In genomic region chr19:45499196-45500180, GRCh38 we compare ENCODE assay signal across 6 cellular contexts. TPM values are rescaled to one million over a fixed set of nuclear protein-coding genes. Genes with fewer than 3 reads are reported as not detected.
A peak's percentile ranks its signal among the peaks of the same experiment; 100 is the strongest.
DNase-seq lines count a peak whose midpoint lies in the region; ATAC-seq and TF ChIP-seq lines count a peak whose summit lies in the region.

No MANE protein-coding gene starts in this region.

- H3K36me3 ChIP-seq in BE2C: peaks cover 7% of the 10 kb centered on the region

- no peaks in the 10 kb centered on the region; the same call in 1 of the 2 replicates for H3K9me3 ChIP-seq in BE2C

- no peaks in the 10 kb centered on the region for H3K9me3 Mint-ChIP-seq in activated naive CD8-positive, alpha-beta T cell treated with anti-CD3 and anti-CD28 coated beads, Interleukin-2, amount 50 U/mL, for 24 hours
- no peaks in the 10 kb centered on the region for H3K9me3 Mint-ChIP-seq in natural killer cell

- DNase-seq in BE2C: peak; percentile 84
- peak; percentile 49 for DNase-seq in NCI-H1436 treated with DMSO at 0.1 percent for 48 hours (lab: John Stamatoyannopoulos, UW)
- peak; percentile 76 for DNase-seq in activated naive CD8-positive, alpha-beta T cell treated with anti-CD3 and anti-CD28 coated beads, Interleukin-2, amount 50 U/mL, for 24 hours
- no peak for DNase-seq in natural killer cell

- no peaks in the 10 kb centered on the region for H3K36me3 Mint-ChIP-seq in activated naive CD8-positive, alpha-beta T cell treated with anti-CD3 and anti-CD28 coated beads, Interleukin-2, amount 50 U/mL, for 24 hours (ENCODE audit: low read depth)
- H3K36me3 Mint-ChIP-seq in natural killer cell: no peaks in the 10 kb centered on the region

- peak overlapping the region; percentile 50 for H3K4me3 Mint-ChIP-seq in activated naive CD8-positive, alpha-beta T cell treated with anti-CD3 and anti-CD28 coated beads, Interleukin-2, amount 50 U/mL, for 24 hours
- H3K4me3 Mint-ChIP-seq in natural killer cell: peak overlapping the region; percentile 75

- peaks cover 39% of the 10 kb centered on the region for H3K4me1 Mint-ChIP-seq in activated naive CD8-positive, alpha-beta T cell treated with anti-CD3 and anti-CD28 coated beads, Interleukin-2, amount 50 U/mL, for 24 hours
- H3K4me1 Mint-ChIP-seq in natural killer cell: peaks cover 29 to 46% of the 10 kb centered on the region in 2 donors

- peaks cover 6% of the 10 kb centered on the region for H3K4me1 ChIP-seq in BE2C

- no peaks in the 10 kb centered on the region for H3K27me3 ChIP-seq in BE2C

- H3K27ac Mint-ChIP-seq in activated naive CD8-positive, alpha-beta T cell treated with anti-CD3 and anti-CD28 coated beads, Interleukin-2, amount 50 U/mL, for 24 hours: no peak overlapping the region
- peak overlapping the region in 1 of 2 donors; percentile 72 for H3K27ac Mint-ChIP-seq in natural killer cell

- intact Hi-C loops in natural killer cell (cut with micrococcal nuclease): loop anchor here (5.0 kb wide), 1 partner anchor 322 kb away; the partner anchor contains the start of genes BLOC1S3 and TRAPPC6A

- TF ChIP-seq CTCF in BE2C (IDR thresholded peaks at IDR 0.05; ENCODE audit: low read depth, low read length): no peak
- no peak for TF ChIP-seq CTCF in natural killer cell (IDR thresholded peaks at IDR 0.05)

- H3K4me3 ChIP-seq in BE2C (ENCODE audit: low read depth, low read length): no peak overlapping the region

- peak; percentile 45 for ATAC-seq in activated naive CD8-positive, alpha-beta T cell treated with anti-CD3 and anti-CD28 coated beads, Interleukin-2, amount 50 U/mL, for 24 hours
- ATAC-seq in natural killer cell: peak; percentile 25 to 41 (median 27)
- no peak for ATAC-seq in GM18498 (IDR thresholded peaks at IDR 0.05; ENCODE audit: unreplicated experiment)
- ATAC-seq in GM21619 (IDR thresholded peaks at IDR 0.05; ENCODE audit: unreplicated experiment): no peak

- peaks cover 24% of the 10 kb centered on the region for H3K27me3 Mint-ChIP-seq in activated naive CD8-positive, alpha-beta T cell treated with anti-CD3 and anti-CD28 coated beads, Interleukin-2, amount 50 U/mL, for 24 hours
- peaks cover 10 to 16% of the 10 kb centered on the region in 2 donors for H3K27me3 Mint-ChIP-seq in natural killer cell (ENCODE audit: low read depth in 2 of 2)

RNA-seq across cellular contexts. Expression of gene PPM1N, which starts 1.2 kb away (rescaled TPM):
- 2.2 TPM for polyA plus RNA-seq in BE2C (2012; ENCODE audit: insufficient read depth, insufficient read length, low read depth)
- 1 to 10 TPM; 5.1 to 8.3 (median 6.8) TPM for total RNA-seq in natural killer cell

RNA-seq across cellular contexts. Expression of gene RTN2, which starts 2.6 kb away (rescaled TPM):
- polyA plus RNA-seq in BE2C (2012; ENCODE audit: insufficient read depth, insufficient read length, low read depth): 79.0 TPM
- 1 to 10 TPM; 1.9 to 5.5 (median 3.0) TPM for total RNA-seq in natural killer cell

RNA-seq across cellular contexts. Expression of gene VASP, which starts 7.8 kb away (rescaled TPM):
- polyA plus RNA-seq in BE2C (2012; ENCODE audit: insufficient read depth, insufficient read length, low read depth): 177 TPM
- total RNA-seq in natural killer cell: 100 to 1,000 TPM; 192 to 244 (median 237) TPM

RNA-seq across cellular contexts. Expression of gene FOSB, which starts 31.7 kb away (rescaled TPM):
- 1.1 TPM for polyA plus RNA-seq in BE2C (2012; ENCODE audit: insufficient read depth, insufficient read length, low read depth)
- total RNA-seq in natural killer cell: 1,000 to 10,000 TPM in 2 of 3 donors, 100 to 1,000 TPM in 1; 784 to 1,837 (median 1,121) TPM

Comparison
In these comparisons a context has a peak if more than half of its experiments do, and no peak if none do; other contexts are left out.
1. ATAC-seq: peak in activated naive CD8-positive, alpha-beta T cell treated with anti-CD3 and anti-CD28 coated beads, Interleukin-2, amount 50 U/mL, for 24 hours (single experiment) and natural killer cell (3 of 3); none in GM18498 (single experiment) and GM21619 (single experiment).